ENCODE assay signal across 12 cellular contexts in the genomic region with DNA sequence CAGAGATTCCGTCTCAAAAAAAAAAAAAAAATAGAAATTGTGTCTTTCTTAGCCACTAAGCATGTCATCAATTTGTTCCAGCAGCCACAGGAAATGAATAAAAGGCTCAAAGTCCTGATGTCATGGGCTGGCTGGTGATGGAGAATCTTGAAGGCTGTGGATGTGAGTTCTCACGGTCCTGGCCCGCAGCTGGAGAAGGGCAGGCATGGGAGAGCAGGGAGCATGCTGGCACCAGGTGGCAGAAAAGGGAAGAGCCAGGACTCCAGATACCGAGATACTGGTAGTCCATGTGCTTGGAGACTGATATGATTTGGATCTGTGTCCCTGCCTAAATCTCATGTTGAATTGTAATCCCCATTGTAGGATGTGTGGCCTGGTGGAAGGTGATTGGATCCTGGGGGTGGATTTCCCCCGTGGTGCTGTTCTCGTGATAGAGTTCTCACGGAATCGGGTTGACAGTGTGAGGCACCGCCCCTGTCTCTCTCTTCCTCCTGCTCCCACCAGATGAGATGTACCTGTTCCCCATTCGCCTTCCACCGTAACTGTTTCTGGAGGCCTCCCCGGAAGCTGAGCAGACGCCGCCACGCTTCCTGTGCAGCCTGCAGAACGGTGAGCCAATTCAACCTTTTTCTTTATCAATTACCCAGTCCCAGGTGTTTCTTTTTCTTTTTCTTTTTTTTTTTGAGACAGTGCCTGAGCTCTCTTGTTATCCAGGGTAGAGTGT. TPM values are rescaled to one million over a fixed set of nuclear protein-coding genes. Genes with fewer than 3 reads are reported as not detected.
DNase-seq lines count a peak whose midpoint lies in the region; ATAC-seq, FAIRE-seq and TF ChIP-seq lines count a peak whose summit lies in the region.
"Had no signal": no experiment of that assay in that cellular context is flagged by ENCODE, and none has a peak within 500 bp of the region (broad histone marks: within the 10 kb centered on the region; RNA-seq: fewer than 3 reads in every experiment).

No MANE protein-coding gene starts in this region.

- no peaks in the 10 kb centered on the region for H4K20me1 ChIP-seq in hepatocyte (ENCODE audit: insufficient read depth, poor library complexity, severe bottlenecking)

- intact Hi-C loops in right lobe of liver (cut with DNase I) (no loop called here), left lung (cut with DNase I) (no loop called here), adrenal gland (cut with DNase I) (no loop called here), thyroid gland (cut with DNase I) (no loop called here)

- H3K4me2 ChIP-seq in hepatocyte = no peak overlapping the region

- no peak for DNase-seq in D721Med (ENCODE audit: insufficient read length, low spot score)
- peak; percentile 73 for DNase-seq in Jurkat, Clone E6-1 (ENCODE audit: low read depth, low spot score)
- peak; percentile 44 for DNase-seq in activated effector memory CD4-positive, alpha-beta T cell treated with Interleukin-2 at 50 U/mL for 16 hours
- no peak for DNase-seq in right lobe of liver
- DNase-seq in left lung = no peak
- DNase-seq in hepatocyte (ENCODE audit: low spot score) = no peak
- no peak for DNase-seq in adrenal gland
- DNase-seq in thyroid gland = no peak
- DNase-seq: GF-D8, NCI-H1105 had no signal

- no peaks in the 10 kb centered on the region for H3K79me2 ChIP-seq in hepatocyte

- H3K27ac ChIP-seq in right lobe of liver (no peak overlapping the region), left lung (no peak overlapping the region), hepatocyte (no peak overlapping the region), adrenal gland (no peak overlapping the region), thyroid gland (no peak overlapping the region)
- H3K27ac ChIP-seq: pancreas, Peyer's patch had no signal

- no peaks in the 10 kb centered on the region for H3K9me2 ChIP-seq in hepatocyte (replicated peaks; ENCODE audit: insufficient read depth)

- peak overlapping the region; percentile 49 for H3K4me3 ChIP-seq in Jurkat, Clone E6-1 (ENCODE audit: low read length)
- H3K4me3 ChIP-seq in right lobe of liver = no peak overlapping the region
- no peak overlapping the region for H3K4me3 ChIP-seq in left lung
- H3K4me3 ChIP-seq in hepatocyte = no peak overlapping the region
- H3K4me3 ChIP-seq in adrenal gland = no peak overlapping the region
- no peak overlapping the region for H3K4me3 ChIP-seq in thyroid gland (replicated peaks in 1 of 3)
- H3K4me3 ChIP-seq: pancreas, Peyer's patch had no signal

- FAIRE-seq in D721Med (lab: Jason Lieb, UNC) = no peak
- FAIRE-seq: pancreas had no signal

- H3K9me3 ChIP-seq in right lobe of liver (no peaks in the 10 kb centered on the region), left lung (no peaks in the 10 kb centered on the region), hepatocyte (ENCODE audit: low read depth) (no peaks in the 10 kb centered on the region), adrenal gland (replicated peaks in 1 of 3) (no peaks in the 10 kb centered on the region), thyroid gland (no peaks in the 10 kb centered on the region)
- H3K9me3 ChIP-seq: pancreas, Peyer's patch had no signal

- TF ChIP-seq CTCF in D721Med (IDR thresholded peaks at IDR 0.05; ENCODE audit: insufficient read depth, missing control alignments) (peak; percentile 16), right lobe of liver (IDR thresholded peaks at IDR 0.05) (peak in 1 of 4 donors; percentile 9), left lung (IDR thresholded peaks at IDR 0.05) (no peak), hepatocyte (IDR thresholded peaks at IDR 0.05; ENCODE audit: poor library complexity) (no peak), adrenal gland (IDR thresholded peaks at IDR 0.05) (no peak), thyroid gland (IDR thresholded peaks at IDR 0.05) (no peak)

- no peak for TF ChIP-seq POLR2A in right lobe of liver (IDR thresholded peaks at IDR 0.05)
- TF ChIP-seq POLR2A in adrenal gland (IDR thresholded peaks at IDR 0.05) = no peak
- no peak for TF ChIP-seq POLR2A in thyroid gland (IDR thresholded peaks at IDR 0.05)

- WGBS in right lobe of liver (ENCODE audit: insufficient coverage, low coverage, low lambda C conversion rate, missing lambda C conversion rate) = 76% methylated on average over 10 of the region's 16 CpGs
- WGBS in hepatocyte (ENCODE audit: low lambda C conversion rate, missing lambda C conversion rate) = 87% methylated on average over 16 of the region's 16 CpGs
- 83 to 87% (median 84%) methylated on average over 16 of the region's 16 CpGs for WGBS in adrenal gland, 4 donors
- 86 to 88% methylated on average over 16 of the region's 16 CpGs for WGBS in thyroid gland, 2 donors

- H3K4me1 ChIP-seq in right lobe of liver (no peaks in the 10 kb centered on the region), left lung (no peaks in the 10 kb centered on the region), hepatocyte (ENCODE audit: insufficient read depth) (no peaks in the 10 kb centered on the region), adrenal gland (replicated peaks in 1 of 2) (no peaks in the 10 kb centered on the region), thyroid gland (no peaks in the 10 kb centered on the region)
- H3K4me1 ChIP-seq: pancreas, Peyer's patch had no signal

- no peaks in the 10 kb centered on the region for H3K36me3 ChIP-seq in right lobe of liver
- H3K36me3 ChIP-seq in left lung = no peaks in the 10 kb centered on the region
- no peaks in the 10 kb centered on the region for H3K36me3 ChIP-seq in hepatocyte (replicated peaks; ENCODE audit: insufficient read depth, low read depth)
- H3K36me3 ChIP-seq in adrenal gland (replicated peaks in 1 of 2) = no peaks in the 10 kb centered on the region
- H3K36me3 ChIP-seq in thyroid gland = no peaks in the 10 kb centered on the region
- H3K36me3 ChIP-seq: pancreas, Peyer's patch had no signal

- ATAC-seq in right lobe of liver (peak; percentile 42 to 53 (median 48)), left lung (no peak)
- ATAC-seq: pancreas had no signal

- H2AFZ ChIP-seq in hepatocyte = no peak overlapping the region

- H3K27me3 ChIP-seq in right lobe of liver = no peaks in the 10 kb centered on the region
- H3K27me3 ChIP-seq in left lung = peaks cover 0 to 8% of the 10 kb centered on the region in 2 donors
- H3K27me3 ChIP-seq in hepatocyte = no peaks in the 10 kb centered on the region
- no peaks in the 10 kb centered on the region for H3K27me3 ChIP-seq in adrenal gland
- no peaks in the 10 kb centered on the region for H3K27me3 ChIP-seq in thyroid gland
- H3K27me3 ChIP-seq: pancreas, Peyer's patch had no signal

RNA-seq across cellular contexts. Expression of a gene that starts 18.1 kb away (rescaled TPM):
- not detected for polyA plus RNA-seq in Jurkat, Clone E6-1 (2012; ENCODE audit: insufficient read depth, insufficient read length)
- total RNA-seq in right lobe of liver (not detected), left lung (not detected), hepatocyte (0.32 TPM in 1 of 2 replicates, not detected in the other), adrenal gland (not detected), thyroid gland (not detected)
- polyA plus RNA-seq in hepatocyte (not detected in 2 replicates), adrenal gland (not detected)
- total RNA-seq: pancreas, Peyer's patch had no signal
- polyA plus RNA-seq: pancreas had no signal

RNA-seq across cellular contexts. Expression of a gene that starts 50.4 kb away (rescaled TPM):
- polyA plus RNA-seq in Jurkat, Clone E6-1 (2012; ENCODE audit: insufficient read depth, insufficient read length) = not detected
- 1 to 10 TPM; 1.6 to 3.4 (median 2.0) TPM for total RNA-seq in right lobe of liver
- total RNA-seq in left lung = 10 to 100 TPM; 12.6 to 22.6 TPM
- total RNA-seq in hepatocyte = 6.5 TPM in 2 replicates
- 7.5 and 12.1 TPM in 2 replicates for polyA plus RNA-seq in hepatocyte
- 10 to 100 TPM in 1 of 8 donors, 1 to 10 TPM in 7; 2.3 to 14.6 (median 5.0) TPM for total RNA-seq in adrenal gland
- polyA plus RNA-seq in adrenal gland = 10 to 100 TPM in 1 of 3 donors, 1 to 10 TPM in 1, under 1 TPM in 1; 0.71 to 11.5 (median 5.1) TPM
- total RNA-seq in thyroid gland = 1 to 10 TPM; 5.0 to 7.6 (median 6.6) TPM

RNA-seq across cellular contexts. Expression of a gene that starts 59.0 kb away (rescaled TPM):
- 23.1 TPM for polyA plus RNA-seq in Jurkat, Clone E6-1 (2012; ENCODE audit: insufficient read depth, insufficient read length)
- 10 to 100 TPM in 4 of 6 experiments, 1 to 10 TPM in 2; 5.8 to 21.2 (median 11.5) TPM for total RNA-seq in right lobe of liver
- total RNA-seq in left lung = 10 to 100 TPM; 19.4 to 30.4 TPM
- 7.7 and 12.4 TPM in 2 replicates for total RNA-seq in hepatocyte
- polyA plus RNA-seq in hepatocyte = 13.5 and 19.9 TPM in 2 replicates
- total RNA-seq in adrenal gland = 10 to 100 TPM in 7 of 8 donors, 1 to 10 TPM in 1; 9.4 to 21.0 (median 16.3) TPM
- 10 to 100 TPM in 2 of 3 donors, 1 to 10 TPM in 1; 8.7 to 40.6 (median 29.5) TPM for polyA plus RNA-seq in adrenal gland
- total RNA-seq in thyroid gland = 10 to 100 TPM; 10.2 to 18.4 (median 11.7) TPM

RNA-seq across cellular contexts. Expression of a gene that starts 59.1 kb away (rescaled TPM):
- polyA plus RNA-seq in Jurkat, Clone E6-1 (2012; ENCODE audit: insufficient read depth, insufficient read length) = 165 TPM
- total RNA-seq in right lobe of liver (10 to 100 TPM; 18.8 to 50.4 (median 26.0) TPM), left lung (10 to 100 TPM; 32.4 to 38.9 TPM), hepatocyte (28.8 and 34.9 TPM in 2 replicates), adrenal gland (10 to 100 TPM; 31.1 to 65.6 (median 44.3) TPM), thyroid gland (10 to 100 TPM; 24.0 to 86.6 (median 65.6) TPM)
- polyA plus RNA-seq in hepatocyte (86.2 and 95.2 TPM in 2 replicates), adrenal gland (10 to 100 TPM; 46.7 to 77.8 (median 48.1) TPM)

Comparison
In these comparisons a context has a peak if more than half of its experiments do, and no peak if none do; other contexts are left out.
1. DNase-seq: peak in Jurkat, Clone E6-1 (single experiment) and activated effector memory CD4-positive, alpha-beta T cell treated with Interleukin-2 at 50 U/mL for 16 hours (single experiment); none in D721Med (single experiment), right lobe of liver (0 of 3), left lung (0 of 2), hepatocyte (single experiment), adrenal gland (0 of 7) and thyroid gland (0 of 2).